ENCODE assay signal across 14 cellular contexts in the genomic region with DNA sequence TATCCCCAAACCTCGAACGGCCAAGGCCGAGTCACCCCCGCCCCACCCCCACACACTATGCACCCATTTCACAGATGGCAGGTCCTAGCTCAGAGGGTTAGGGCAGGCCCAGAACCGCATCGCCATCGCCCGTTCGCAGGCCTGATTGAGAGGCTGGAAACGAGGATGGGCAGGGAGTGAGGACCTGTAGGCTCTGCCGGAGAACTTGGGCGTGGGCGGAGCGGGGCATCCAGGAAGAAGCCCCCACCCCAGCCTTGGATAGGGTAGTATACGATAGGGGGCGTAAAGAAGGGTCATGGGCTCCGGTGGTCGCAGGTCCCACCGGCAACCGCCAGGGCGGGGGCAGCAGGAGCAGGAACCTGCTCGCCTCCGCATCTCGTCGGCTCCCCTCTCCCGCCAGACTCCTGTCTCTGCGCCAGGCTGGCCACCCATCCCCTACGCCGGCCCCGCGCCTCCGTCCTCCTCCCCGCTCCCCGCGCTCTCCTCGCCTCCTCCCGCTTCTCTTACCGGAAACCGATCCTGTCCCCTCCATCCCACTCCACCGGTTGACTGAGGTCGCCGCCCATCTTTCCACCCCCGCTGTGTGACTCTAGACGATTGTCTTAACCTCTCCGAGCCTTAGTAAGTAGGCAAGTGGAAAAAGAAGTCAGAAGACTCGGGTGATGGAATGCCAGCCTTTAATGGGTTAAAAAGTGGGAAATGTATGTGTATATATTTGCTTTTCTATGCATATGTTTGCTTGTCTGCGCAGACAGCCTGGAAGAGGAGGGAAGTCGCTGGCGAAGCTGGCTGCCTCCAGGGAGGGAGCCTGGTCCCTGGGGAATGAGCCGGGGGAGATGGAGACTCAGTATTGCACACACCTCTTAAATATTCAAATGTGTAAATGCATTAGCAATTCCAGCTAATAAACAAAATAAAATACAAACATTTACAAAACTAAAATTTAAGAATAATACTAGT. TPM values are rescaled to one million over a fixed set of nuclear protein-coding genes. Genes with fewer than 3 reads are reported as not detected.
DNase-seq lines count a peak whose midpoint lies in the region; ATAC-seq and TF ChIP-seq lines count a peak whose summit lies in the region.
"Had no signal": no experiment of that assay in that cellular context is flagged by ENCODE, and none has a peak within 500 bp of the region (broad histone marks: within the 10 kb centered on the region; RNA-seq: fewer than 3 reads in every experiment).

No MANE protein-coding gene starts in this region.

- DNase-seq in NCI-H1092 treated with DMSO at 0.1 percent for 48 hours (lab: John Stamatoyannopoulos, UW), result peak; percentile 39
- DNase-seq in NCI-H1092 (lab: John Stamatoyannopoulos, UW), result no peak
- DNase-seq in LNCaP clone FGC (ENCODE audit: low read depth), result peak; percentile 11
- DNase-seq in chondrocyte (ENCODE audit: low spot score), result no peak
- DNase-seq in neural progenitor cell (ENCODE audit: low spot score), result peak; percentile 78
- no peak for DNase-seq in activated CD4-positive, alpha-beta T cell treated with anti-CD3 and anti-CD28 coated beads, Interleukin-2, amount 50 U/mL, for 4 hours
- no peak for DNase-seq in activated T-cell treated with anti-CD3 and anti-CD28 coated beads, Interleukin-2, amount 50 U/mL, for 24 hours
- DNase-seq: ACHN; occipital lobe; stimulated activated CD4-positive, alpha-beta T cell treated with anti-CD3 and anti-CD28 coated beads, Interleukin-4, amount 100 ng/mL, for 24 hours; thyroid gland had no signal

- H3K4me3 Mint-ChIP-seq in chondrocyte (ENCODE audit: unreplicated experiment), result peak overlapping the region; percentile 25
- H3K4me3 Mint-ChIP-seq in neural progenitor cell, result peak overlapping the region; percentile 49
- no peak overlapping the region for H3K4me3 Mint-ChIP-seq in activated T-cell treated with anti-CD3 and anti-CD28 coated beads, Interleukin-2, amount 50 U/mL, for 24 hours

- H3K36me3 ChIP-seq in neural progenitor cell, result no peaks in the 10 kb centered on the region
- H3K36me3 ChIP-seq: thyroid gland, WERI-Rb-1 had no signal

- no peak overlapping the region for H2AFZ ChIP-seq in neural progenitor cell (replicated peaks)

- H3K4me3 ChIP-seq in LNCaP clone FGC (ENCODE audit: low read depth, low read length) (peak overlapping the region; percentile 21), neural progenitor cell (peak overlapping the region; percentile 36)
- H3K4me3 ChIP-seq: thyroid gland had no signal

- H3K79me2 ChIP-seq in neural progenitor cell (ENCODE audit: low read depth), result no peaks in the 10 kb centered on the region

- H3K36me3 Mint-ChIP-seq in chondrocyte (ENCODE audit: low read depth) (no peaks in the 10 kb centered on the region), neural progenitor cell (no peaks in the 10 kb centered on the region)
- H3K36me3 Mint-ChIP-seq in activated T-cell treated with anti-CD3 and anti-CD28 coated beads, Interleukin-2, amount 50 U/mL, for 24 hours (ENCODE audit: low read depth), result no peaks in the 10 kb centered on the region

- no peaks in the 10 kb centered on the region for H3K9me3 ChIP-seq in neural progenitor cell (ENCODE audit: low read depth)
- H3K9me3 ChIP-seq: thyroid gland had no signal

- H3K27ac Mint-ChIP-seq in chondrocyte (ENCODE audit: unreplicated experiment) (no peak overlapping the region), neural progenitor cell (no peak overlapping the region)
- no peak overlapping the region for H3K27ac Mint-ChIP-seq in activated T-cell treated with anti-CD3 and anti-CD28 coated beads, Interleukin-2, amount 50 U/mL, for 24 hours

- H3K27me3 Mint-ChIP-seq in chondrocyte (ENCODE audit: low read depth) (peaks cover 35% of the 10 kb centered on the region), neural progenitor cell (ENCODE audit: insufficient read depth, low read depth) (peaks cover 49% of the 10 kb centered on the region)
- peaks cover 63% of the 10 kb centered on the region for H3K27me3 Mint-ChIP-seq in activated T-cell treated with anti-CD3 and anti-CD28 coated beads, Interleukin-2, amount 50 U/mL, for 24 hours

- no peak overlapping the region for H3K27ac ChIP-seq in neural progenitor cell
- H3K27ac ChIP-seq: thyroid gland, WERI-Rb-1 had no signal

- H3K9ac ChIP-seq in neural progenitor cell, result no peak overlapping the region

- H3K9me3 Mint-ChIP-seq in chondrocyte (ENCODE audit: low read depth) (no peaks in the 10 kb centered on the region), neural progenitor cell (no peaks in the 10 kb centered on the region)
- H3K9me3 Mint-ChIP-seq in activated T-cell treated with anti-CD3 and anti-CD28 coated beads, Interleukin-2, amount 50 U/mL, for 24 hours, result no peaks in the 10 kb centered on the region
- H3K9me3 Mint-ChIP-seq: IgD-negative memory B cell had no signal

- TF ChIP-seq CTCF in LNCaP clone FGC (IDR thresholded peaks at IDR 0.05; ENCODE audit: control insufficient read depth, extremely low read depth, insufficient read depth) (no peak), chondrocyte (IDR thresholded peaks at IDR 0.05) (peak; percentile 8), neural progenitor cell (IDR thresholded peaks at IDR 0.05) (peak; percentile 45)

- H3K4me1 Mint-ChIP-seq in chondrocyte (ENCODE audit: low read depth) (peaks cover 11% of the 10 kb centered on the region), neural progenitor cell (peaks cover 43% of the 10 kb centered on the region)
- peaks cover 15% of the 10 kb centered on the region for H3K4me1 Mint-ChIP-seq in activated T-cell treated with anti-CD3 and anti-CD28 coated beads, Interleukin-2, amount 50 U/mL, for 24 hours (ENCODE audit: low read depth)

- no peaks in the 10 kb centered on the region for H4K20me1 ChIP-seq in neural progenitor cell (ENCODE audit: low read depth)

- ATAC-seq in GM19455 (IDR thresholded peaks at IDR 0.05; ENCODE audit: unreplicated experiment), result no peak

- H3K27me3 ChIP-seq in neural progenitor cell, result peaks cover 28% of the 10 kb centered on the region

- H3F3A ChIP-seq in neural progenitor cell (ENCODE audit: low read depth), result peaks cover 32% of the 10 kb centered on the region

- H3K4me2 ChIP-seq in neural progenitor cell, result peak overlapping the region; percentile 81

- H3K4me1 ChIP-seq in neural progenitor cell, result peaks cover 28% of the 10 kb centered on the region
- H3K4me1 ChIP-seq: thyroid gland had no signal

RNA-seq across cellular contexts. Expression of gene CYTH4, which starts 52.8 kb away (rescaled TPM):
- total RNA-seq in chondrocyte (not detected in 3 replicates), neural progenitor cell (ENCODE audit: low replicate concordance) (not detected in 2 replicates)

Comparison
In these comparisons a context has a peak if more than half of its experiments do, and no peak if none do; other contexts are left out.
1. DNase-seq: peak in NCI-H1092 treated with DMSO at 0.1 percent for 48 hours (single experiment), LNCaP clone FGC (single experiment) and neural progenitor cell (single experiment); none in NCI-H1092 (single experiment), chondrocyte (single experiment), activated CD4-positive, alpha-beta T cell treated with anti-CD3 and anti-CD28 coated beads, Interleukin-2, amount 50 U/mL, for 4 hours (0 of 2) and activated T-cell treated with anti-CD3 and anti-CD28 coated beads, Interleukin-2, amount 50 U/mL, for 24 hours (single experiment).